Comparison of ENCODE assay signal across 9 cellular contexts in the genomic region with DNA sequence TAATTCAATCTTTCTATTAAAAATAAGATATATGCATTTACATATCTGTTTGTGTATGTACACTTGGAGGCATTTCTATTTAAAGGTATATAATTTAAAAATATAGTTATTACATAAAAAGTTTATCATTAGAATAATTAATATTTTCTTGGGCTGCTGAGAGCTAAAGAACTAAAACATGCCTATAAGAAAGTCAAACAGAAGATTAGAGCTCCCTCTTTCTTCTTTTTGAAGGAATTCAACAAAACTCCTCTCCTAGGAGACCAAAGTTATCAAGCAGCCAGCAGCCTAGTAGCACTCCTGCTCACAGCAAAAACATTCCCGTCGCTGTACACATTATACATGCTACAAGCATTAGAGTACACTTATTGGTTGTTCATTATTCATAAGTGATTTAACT.
A peak's percentile ranks its signal among the peaks of the same experiment; 100 is the strongest.
DNase-seq lines count a peak whose midpoint lies in the region; ATAC-seq, FAIRE-seq and TF ChIP-seq lines count a peak whose summit lies in the region.
"Had no signal": no experiment of that assay in that cellular context is flagged by ENCODE, and none has a peak within 500 bp of the region (broad histone marks: within the 10 kb centered on the region; RNA-seq: fewer than 3 reads in every experiment).

No MANE protein-coding gene starts in this region.

- H3K79me2 ChIP-seq in HepG2 (ENCODE audit: insufficient read depth, low read length), result no peaks in the 10 kb centered on the region

- H3K27ac ChIP-seq in HepG2 (ENCODE audit: extremely low read length, insufficient read depth, low read length) (no peak overlapping the region), right lobe of liver (no peak overlapping the region), Peyer's patch (no peak overlapping the region), uterus (no peak overlapping the region)
- H3K27ac ChIP-seq: upper lobe of left lung had no signal

- intact Hi-C loops in HepG2 (cut with micrococcal nuclease; ENCODE audit: unreplicated experiment) (loop anchor here (5.0 kb wide), 1 partner anchor 151 kb away; no protein-coding TSS in a partner anchor), right lobe of liver (cut with DNase I) (no loop called here), uterus (cut with DNase I; ENCODE audit: low total_unique reads) (no loop called here)

- no peak overlapping the region for H3K9ac ChIP-seq in HepG2 (ENCODE audit: insufficient read depth, low read depth, low read length)

- no peaks in the 10 kb centered on the region for H3K36me3 ChIP-seq in HepG2 (replicated peaks in 1 of 2; ENCODE audit: control insufficient read depth in 1 of 2, insufficient read depth in 2 of 2, low read length in 2 of 2)
- H3K36me3 ChIP-seq in right lobe of liver, result no peaks in the 10 kb centered on the region
- H3K36me3 ChIP-seq in Peyer's patch, result no peaks in the 10 kb centered on the region
- H3K36me3 ChIP-seq in uterus, result no peaks in the 10 kb centered on the region
- H3K36me3 ChIP-seq: upper lobe of left lung had no signal

- in situ Hi-C loops in HepG2 (cut with HindIII; ENCODE audit: extremely low pct_ligation_motif_present, low pct_unique_long_range_greater_than_20kb), result loop anchor here (10.0 kb wide), 2 partner anchors 64 to 214 kb away; no protein-coding TSS in a partner anchor

- DNase-seq in HepG2 (ENCODE audit: low spot score) (peak; percentile 32), right lobe of liver (no peak), Peyer's patch (no peak), fibroblast of pulmonary artery (ENCODE audit: low read depth) (peak; percentile 3), uterus (no peak)
- no peak for DNase-seq in stimulated activated CD8-positive, alpha-beta memory T cell treated with anti-CD3 and anti-CD28 coated beads, Interleukin-4, amount 100 ng/mL, for 48 hours
- DNase-seq: upper lobe of left lung had no signal

- 5% methylated on average over 2 of the region's 2 CpGs for WGBS in HepG2 (ENCODE audit: low lambda C conversion rate)
- WGBS in right lobe of liver (ENCODE audit: insufficient coverage, low coverage, low lambda C conversion rate, missing lambda C conversion rate), result 43% methylated on average over 2 of the region's 2 CpGs

- POLR2A ChIA-PET in HepG2 (lab: Yijun Ruan, JAX), result no interaction called here

- no peak overlapping the region for H3K4me2 ChIP-seq in HepG2 (ENCODE audit: low read depth, low read length)

- H3K9me3 ChIP-seq in HepG2 (ENCODE audit: low read length) (no peaks in the 10 kb centered on the region), right lobe of liver (no peaks in the 10 kb centered on the region), Peyer's patch (no peaks in the 10 kb centered on the region), uterus (no peaks in the 10 kb centered on the region)
- H3K9me3 ChIP-seq: upper lobe of left lung had no signal

- H3K27me3 ChIP-seq in HepG2 (ENCODE audit: control insufficient read depth in 1 of 2, insufficient read depth in 2 of 2, low read length in 2 of 2) (no peaks in the 10 kb centered on the region), right lobe of liver (no peaks in the 10 kb centered on the region), Peyer's patch (no peaks in the 10 kb centered on the region), uterus (no peaks in the 10 kb centered on the region)
- H3K27me3 ChIP-seq: upper lobe of left lung had no signal

- FAIRE-seq in HepG2 (lab: Jason Lieb, UNC), result no peak

- H4K20me1 ChIP-seq in HepG2 (ENCODE audit: insufficient read depth, low read length), result no peaks in the 10 kb centered on the region

- ATAC-seq in HepG2 (peak; percentile 61), right lobe of liver (no peak), HG02885 (IDR thresholded peaks at IDR 0.05; ENCODE audit: poor library complexity, unreplicated experiment) (no peak), HG02970 (IDR thresholded peaks at IDR 0.05; ENCODE audit: low FRiP score, unreplicated experiment) (no peak)

- TF ChIP-seq CTCF in HepG2 (CRISPR knock-in tag; IDR thresholded peaks at IDR 0.05), result peak; percentile 58
- TF ChIP-seq CTCF in right lobe of liver (IDR thresholded peaks at IDR 0.05), result peak in 2 of 4 donors; percentile 10 to 20
- TF ChIP-seq CTCF in Peyer's patch (IDR thresholded peaks at IDR 0.05), result peak in 4 of 6 experiments; percentile 23 to 48 (median 43)
- peak; percentile 10 for TF ChIP-seq CTCF in fibroblast of pulmonary artery (IDR thresholded peaks at IDR 0.05; ENCODE audit: low read length, missing control alignments)
- peak; percentile 25 to 36 (median 32) for TF ChIP-seq CTCF in uterus (IDR thresholded peaks at IDR 0.05)

- BruUV-seq in HepG2 (replicated peaks; lab: Mats Ljungman, UMichigan), result no TSS peak

- H2AFZ ChIP-seq in HepG2 (ENCODE audit: low read length), result no peak overlapping the region

- no peak for TF ChIP-seq POLR2A in HepG2 (IDR thresholded peaks at IDR 0.05; ENCODE audit: insufficient read depth in 1 of 2, low read depth in 2 of 2, low read length in 2 of 2)
- no peak for TF ChIP-seq POLR2A in right lobe of liver (IDR thresholded peaks at IDR 0.05)
- no peak for TF ChIP-seq POLR2A in Peyer's patch (IDR thresholded peaks at IDR 0.05)
- TF ChIP-seq POLR2A in uterus (IDR thresholded peaks at IDR 0.05), result no peak

- CTCF ChIA-PET in HepG2 (lab: Yijun Ruan, JAX; ENCODE audit: low intra/inter-chr PET ratio, low total read pairs), result interaction anchor here (1.3 to 4.6 kb wide), 2 partner anchors 317 to 472 kb away, joined by 10 to 45 read pairs; no protein-coding TSS in a partner anchor

- no peak overlapping the region for H3K4me3 ChIP-seq in HepG2 (replicated peaks in 1 of 3; ENCODE audit: insufficient read depth in 1 of 3, low read depth in 2 of 3, low read length in 3 of 3)
- no peak overlapping the region for H3K4me3 ChIP-seq in right lobe of liver
- H3K4me3 ChIP-seq in Peyer's patch, result no peak overlapping the region
- no peak overlapping the region for H3K4me3 ChIP-seq in fibroblast of pulmonary artery (replicated peaks; ENCODE audit: low read depth, low read length)
- H3K4me3 ChIP-seq in uterus, result no peak overlapping the region
- H3K4me3 ChIP-seq: upper lobe of left lung had no signal

- no peak for TF ChIP-seq EP300 in HepG2 (IDR thresholded peaks at IDR 0.05; ENCODE audit: low read depth in 2 of 2, low read length in 2 of 2)
- no peak for TF ChIP-seq EP300 in HepG2 (CRISPR knock-in tag; IDR thresholded peaks at IDR 0.05; ENCODE audit: borderline replicate concordance)

- H3K4me1 ChIP-seq in HepG2 (ENCODE audit: insufficient read depth, low read length) (no peaks in the 10 kb centered on the region), right lobe of liver (no peaks in the 10 kb centered on the region), Peyer's patch (no peaks in the 10 kb centered on the region), uterus (no peaks in the 10 kb centered on the region)
- H3K4me1 ChIP-seq: upper lobe of left lung had no signal

- TF ChIP-seq RAD21 in HepG2 (CRISPR knock-in tag; IDR thresholded peaks at IDR 0.05), result no peak

TF ChIP-seq in HepG2, 621 proteins besides CTCF, POLR2A, EP300 and RAD21:
- TF ChIP-seq MTERF4 (CRISPR knock-in tag; IDR thresholded peaks at IDR 0.05) (no peak), ZUFSP (CRISPR knock-in tag; IDR thresholded peaks at IDR 0.05; ENCODE audit: borderline replicate concordance) (no peak), SMC3 (IDR thresholded peaks at IDR 0.05; ENCODE audit: low read length) (peak; percentile 16; the same call in 1 of the 2 replicates), STAG1 (CRISPR knock-in tag; IDR thresholded peaks at IDR 0.05) (peak; percentile 63)
TF ChIP-seq in HepG2: peak in this region for 2.

Comparison
In these comparisons a context has a peak if more than half of its experiments do, and no peak if none do; other contexts are left out.
1. DNase-seq: peak in HepG2 (single experiment) and fibroblast of pulmonary artery (single experiment); none in right lobe of liver (0 of 3), Peyer's patch (0 of 3), uterus (0 of 2) and stimulated activated CD8-positive, alpha-beta memory T cell treated with anti-CD3 and anti-CD28 coated beads, Interleukin-4, amount 100 ng/mL, for 48 hours (single experiment).